In the genomic region with DNA sequence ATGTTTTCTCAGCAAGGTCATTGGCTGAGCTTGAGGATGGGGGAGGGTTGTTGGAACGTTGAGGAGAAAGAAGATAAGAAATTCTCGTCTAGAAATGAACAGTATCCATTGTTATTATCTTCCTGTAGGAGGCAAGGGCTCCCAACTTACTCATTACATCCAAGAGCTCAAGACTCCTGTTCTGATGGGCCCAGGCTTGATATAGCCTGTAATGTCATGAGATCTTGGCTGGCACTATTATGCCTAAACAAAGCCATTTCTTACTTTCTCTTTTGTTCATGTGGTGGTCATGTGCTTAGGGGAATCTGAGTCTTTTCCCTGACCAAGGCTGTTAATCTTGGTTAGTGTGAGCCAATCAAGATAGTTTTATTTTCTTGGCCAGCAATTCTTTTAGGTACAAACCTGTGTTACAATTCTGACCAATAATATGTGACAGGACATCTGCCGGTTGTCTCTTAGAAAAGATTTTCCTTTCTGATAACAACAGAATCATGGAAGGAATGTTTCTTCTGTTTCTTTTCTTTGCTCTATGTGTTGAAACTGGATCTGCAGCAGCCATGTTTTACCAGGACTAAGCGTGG, we compare ENCODE assay signal across 19 cellular contexts.
"Had no signal": no experiment of that assay in that cellular context is flagged by ENCODE, and none has a peak within 500 bp of the region (broad histone marks: within the 10 kb centered on the region; RNA-seq: fewer than 3 reads in every experiment).

No MANE protein-coding gene starts in this region.

- ATAC-seq: left lung; mucosa of descending colon; naive thymus-derived CD4-positive, alpha-beta T cell; pancreas; stimulated activated effector memory CD8-positive, alpha-beta T cell treated with anti-CD3 and anti-CD28 coated beads, Interleukin-12 subunit alpha, Interleukin-12 subunit beta, amount 100 ng/mL, for 72 hours had no signal

- H3K4me3 Mint-ChIP-seq: activated naive CD4-positive, alpha-beta T cell treated with anti-CD3 and anti-CD28 coated beads, Interleukin-2, amount 10 ng/mL, durations not matched to agents 7 days and 5 days; naive thymus-derived CD4-positive, alpha-beta T cell; stimulated activated effector memory CD8-positive, alpha-beta T cell treated with anti-CD3 and anti-CD28 coated beads, Interleukin-12 subunit alpha, Interleukin-12 subunit beta, amount 100 ng/mL, for 72 hours had no signal

- H3K27me3 ChIP-seq: colonic mucosa, left lung, pancreas, thyroid gland, uterus had no signal

- H3K4me3 ChIP-seq: colonic mucosa, left lung, mucosa of descending colon, pancreas, thyroid gland, uterus had no signal

- H3K36me3 ChIP-seq: colonic mucosa, left lung, pancreas, thyroid gland, uterus had no signal

- H3K9me3 ChIP-seq: colonic mucosa, left lung, mucosa of descending colon, pancreas, thyroid gland, uterus had no signal

- H3K27ac ChIP-seq: colonic mucosa, left lung, pancreas, thyroid gland, uterus had no signal

- H3K9me3 Mint-ChIP-seq: activated naive CD4-positive, alpha-beta T cell treated with anti-CD3 and anti-CD28 coated beads, Interleukin-2, amount 10 ng/mL, durations not matched to agents 7 days and 5 days; stimulated activated effector memory CD8-positive, alpha-beta T cell treated with anti-CD3 and anti-CD28 coated beads, Interleukin-12 subunit alpha, Interleukin-12 subunit beta, amount 100 ng/mL, for 72 hours had no signal

- H3K4me1 ChIP-seq: colonic mucosa, left lung, pancreas, thyroid gland, uterus had no signal

- H3K27ac Mint-ChIP-seq: activated naive CD4-positive, alpha-beta T cell treated with anti-CD3 and anti-CD28 coated beads, Interleukin-2, amount 10 ng/mL, durations not matched to agents 7 days and 5 days; naive thymus-derived CD4-positive, alpha-beta T cell; stimulated activated effector memory CD8-positive, alpha-beta T cell treated with anti-CD3 and anti-CD28 coated beads, Interleukin-12 subunit alpha, Interleukin-12 subunit beta, amount 100 ng/mL, for 72 hours had no signal

- DNase-seq: activated CD4-positive, alpha-beta T cell treated with anti-CD3 and anti-CD28 coated beads, Interleukin-2, amount 50 U/mL, for 4 hours; activated CD4-positive, CD25-positive, alpha-beta regulatory T cell treated with anti-CD3 and anti-CD28 coated beads, Interleukin-2, amount 50 U/mL, for 72 hours; activated naive CD4-positive, alpha-beta T cell treated with anti-CD3 and anti-CD28 coated beads, Interleukin-2, amount 10 ng/mL, durations not matched to agents 7 days and 5 days; activated T-cell treated with anti-CD3 and anti-CD28 coated beads for 4 hours; colonic mucosa; left lung; mucosa of descending colon; naive thymus-derived CD4-positive, alpha-beta T cell; pancreas; retina; stimulated activated CD4-positive, alpha-beta T cell treated with anti-CD3 and anti-CD28 coated beads, Interleukin-12 subunit alpha, Interleukin-12 subunit beta, amount 100 ng/mL, for 4 hours; stimulated activated CD4-positive, alpha-beta T cell treated with anti-CD3 and anti-CD28 coated beads, Interleukin-2, amount 100 ng/mL, for 24 hours; T-helper 1 cell; T1000; thyroid gland; uterus had no signal

- FAIRE-seq: astrocyte, endometrium, pancreas had no signal

- H3K4me1 Mint-ChIP-seq: activated naive CD4-positive, alpha-beta T cell treated with anti-CD3 and anti-CD28 coated beads, Interleukin-2, amount 10 ng/mL, durations not matched to agents 7 days and 5 days; stimulated activated effector memory CD8-positive, alpha-beta T cell treated with anti-CD3 and anti-CD28 coated beads, Interleukin-12 subunit alpha, Interleukin-12 subunit beta, amount 100 ng/mL, for 72 hours had no signal

- H3K36me3 Mint-ChIP-seq: activated naive CD4-positive, alpha-beta T cell treated with anti-CD3 and anti-CD28 coated beads, Interleukin-2, amount 10 ng/mL, durations not matched to agents 7 days and 5 days; stimulated activated effector memory CD8-positive, alpha-beta T cell treated with anti-CD3 and anti-CD28 coated beads, Interleukin-12 subunit alpha, Interleukin-12 subunit beta, amount 100 ng/mL, for 72 hours had no signal
